In genomic region chr20:4869290-4870193, GRCh38 we compare ENCODE assay signal across 9 cellular contexts. TPM values are rescaled to one million over a fixed set of nuclear protein-coding genes. Genes with fewer than 3 reads are reported as not detected.
DNase-seq lines count a peak whose midpoint lies in the region; FAIRE-seq lines count a peak whose summit lies in the region.
"Had no signal": no experiment of that assay in that cellular context is flagged by ENCODE, and none has a peak within 500 bp of the region (broad histone marks: within the 10 kb centered on the region; RNA-seq: fewer than 3 reads in every experiment).

No MANE protein-coding gene starts in this region.

- intact Hi-C loops in activated T-helper 1 cell treated with anti-CD3 and anti-CD28 coated beads, Interleukin-12 subunit alpha, Interleukin-12 subunit beta, Interleukin-2, Interleukin-4 antibody, amounts not matched to agents 30 ng/mL and 10 ng/mL and 1 ng/mL, durations not matched to agents 14 hours and 24 hours and 36 hours (cut with micrococcal nuclease): no loop called here

- peaks cover 17% of the 10 kb centered on the region for H3K36me3 Mint-ChIP-seq in activated T-helper 1 cell treated with anti-CD3 and anti-CD28 coated beads, Interleukin-12 subunit alpha, Interleukin-12 subunit beta, Interleukin-2, Interleukin-4 antibody, amounts not matched to agents 30 ng/mL and 10 ng/mL and 1 ng/mL, durations not matched to agents 14 hours and 24 hours and 36 hours (ENCODE audit: low read depth)

- peaks cover 13% of the 10 kb centered on the region for H3K4me1 Mint-ChIP-seq in activated T-helper 1 cell treated with anti-CD3 and anti-CD28 coated beads, Interleukin-12 subunit alpha, Interleukin-12 subunit beta, Interleukin-2, Interleukin-4 antibody, amounts not matched to agents 30 ng/mL and 10 ng/mL and 1 ng/mL, durations not matched to agents 14 hours and 24 hours and 36 hours (ENCODE audit: low read depth)

- H3K27me3 Mint-ChIP-seq in activated T-helper 1 cell treated with anti-CD3 and anti-CD28 coated beads, Interleukin-12 subunit alpha, Interleukin-12 subunit beta, Interleukin-2, Interleukin-4 antibody, amounts not matched to agents 30 ng/mL and 10 ng/mL and 1 ng/mL, durations not matched to agents 14 hours and 24 hours and 36 hours (ENCODE audit: insufficient read depth): no peaks in the 10 kb centered on the region

- no peaks in the 10 kb centered on the region for H3K9me3 Mint-ChIP-seq in activated T-helper 1 cell treated with anti-CD3 and anti-CD28 coated beads, Interleukin-12 subunit alpha, Interleukin-12 subunit beta, Interleukin-2, Interleukin-4 antibody, amounts not matched to agents 30 ng/mL and 10 ng/mL and 1 ng/mL, durations not matched to agents 14 hours and 24 hours and 36 hours

- H3K4me3 Mint-ChIP-seq in activated T-helper 1 cell treated with anti-CD3 and anti-CD28 coated beads, Interleukin-12 subunit alpha, Interleukin-12 subunit beta, Interleukin-2, Interleukin-4 antibody, amounts not matched to agents 30 ng/mL and 10 ng/mL and 1 ng/mL, durations not matched to agents 14 hours and 24 hours and 36 hours: peak overlapping the region; percentile 0

- peak; percentile 26 for DNase-seq in DMS153 (lab: John Stamatoyannopoulos, UW)
- peak; percentile 84 for DNase-seq in M059J (ENCODE audit: low read depth)
- no peak for DNase-seq in activated T-helper 1 cell treated with anti-CD3 and anti-CD28 coated beads, Interleukin-12 subunit alpha, Interleukin-12 subunit beta, Interleukin-2, Interleukin-4 antibody, amounts not matched to agents 30 ng/mL and 10 ng/mL and 1 ng/mL, durations not matched to agents 14 hours and 24 hours and 36 hours (ENCODE audit: low spot score)
- DNase-seq in lung microvascular endothelial cell (ENCODE audit: low read depth in 2 of 2): peak; percentile 72 to 81
- DNase-seq in amygdala (lab: John Stamatoyannopoulos, UW): no peak
- DNase-seq in T1000 (lab: John Stamatoyannopoulos, UW): no peak
- DNase-seq in GM19239 (ENCODE audit: insufficient read length, low spot score): no peak
- DNase-seq: GDM1, NCI-H2171 treated with DMSO at 0.1 percent for 48 hours had no signal

- FAIRE-seq in GM19239 (lab: Jason Lieb, UNC): no peak

- peak overlapping the region; percentile 4 for H3K27ac Mint-ChIP-seq in activated T-helper 1 cell treated with anti-CD3 and anti-CD28 coated beads, Interleukin-12 subunit alpha, Interleukin-12 subunit beta, Interleukin-2, Interleukin-4 antibody, amounts not matched to agents 30 ng/mL and 10 ng/mL and 1 ng/mL, durations not matched to agents 14 hours and 24 hours and 36 hours

RNA-seq across cellular contexts. Expression of gene RASSF2, which starts 46.1 kb away (rescaled TPM):
- 3.7 and 5.6 TPM in 2 replicates for total RNA-seq in M059J (2014; rRNA removed; shearing (Covaris generic))
- 43.7 and 44.7 TPM in 2 replicates for total RNA-seq in activated T-helper 1 cell treated with anti-CD3 and anti-CD28 coated beads, Interleukin-12 subunit alpha, Interleukin-12 subunit beta, Interleukin-2, Interleukin-4 antibody, amounts not matched to agents 30 ng/mL and 10 ng/mL and 1 ng/mL, durations not matched to agents 14 hours and 24 hours and 36 hours
- 83.0 and 110 TPM in 2 replicates for total RNA-seq in lung microvascular endothelial cell

Comparison
In these comparisons a context has a peak if more than half of its experiments do, and no peak if none do; other contexts are left out.
1. DNase-seq: peak in DMS153 (single experiment), M059J (single experiment) and lung microvascular endothelial cell (2 of 2); none in activated T-helper 1 cell treated with anti-CD3 and anti-CD28 coated beads, Interleukin-12 subunit alpha, Interleukin-12 subunit beta, Interleukin-2, Interleukin-4 antibody, amounts not matched to agents 30 ng/mL and 10 ng/mL and 1 ng/mL, durations not matched to agents 14 hours and 24 hours and 36 hours (single experiment), amygdala (0 of 56), T1000 (single experiment) and GM19239 (single experiment).